1 cellular context compared by ENCODE assay signal in genomic region chr10:71981024-71981867, GRCh38.
TF ChIP-seq lines count a peak whose summit lies in the region.

No MANE protein-coding gene starts in this region.

TF ChIP-seq in HepG2, 621 proteins besides CTCF, POLR2A, EP300 and RAD21 (continued from another document):
- peak; percentile 22; the same call in 1 of the 2 replicates for TF ChIP-seq ZHX2 (IDR thresholded peaks at IDR 0.05; ENCODE audit: low read depth)
- no peak for TF ChIP-seq ZHX2 (CRISPR knock-in tag; IDR thresholded peaks at IDR 0.05; ENCODE audit: borderline replicate concordance)
- TF ChIP-seq ZNF878 (CRISPR knock-in tag; IDR thresholded peaks at IDR 0.05), result no peak
- no peak for TF ChIP-seq MBNL3 (CRISPR knock-in tag; conservative IDR thresholded peaks at IDR 0.05)
- TF ChIP-seq ZNF580 (CRISPR knock-in tag; IDR thresholded peaks at IDR 0.05; ENCODE audit: borderline replicate concordance, low read depth), result no peak
- TF ChIP-seq ZNF143 (CRISPR knock-in tag; IDR thresholded peaks at IDR 0.05), result no peak
- 0 out of 2 replicates have a peak, but pooled peaks have one; percentile 25 for TF ChIP-seq CCDC6 (CRISPR knock-in tag; IDR thresholded peaks at IDR 0.05)
- TF ChIP-seq ZNF777 (CRISPR knock-in tag; IDR thresholded peaks at IDR 0.05), result no peak
- no peak for TF ChIP-seq EEA1 (CRISPR knock-in tag; IDR thresholded peaks at IDR 0.05; ENCODE audit: borderline replicate concordance)
- TF ChIP-seq KDM2A (CRISPR knock-in tag; IDR thresholded peaks at IDR 0.05; ENCODE audit: borderline replicate concordance, low read depth), result no peak
- TF ChIP-seq ZMAT5 (CRISPR knock-in tag; IDR thresholded peaks at IDR 0.05; ENCODE audit: borderline replicate concordance, low read depth), result no peak
- no peak for TF ChIP-seq GABPB1 (CRISPR knock-in tag; IDR thresholded peaks at IDR 0.05)
- TF ChIP-seq ATRX (CRISPR knock-in tag; IDR thresholded peaks at IDR 0.05; ENCODE audit: borderline replicate concordance), result no peak
- no peak for TF ChIP-seq ZNF503 (CRISPR knock-in tag; IDR thresholded peaks at IDR 0.05)
- TF ChIP-seq ZBTB44 (CRISPR knock-in tag; IDR thresholded peaks at IDR 0.05), result no peak
- TF ChIP-seq RFX3 (CRISPR knock-in tag; IDR thresholded peaks at IDR 0.05), result no peak
- TF ChIP-seq ZNF562 (CRISPR knock-in tag; IDR thresholded peaks at IDR 0.05; ENCODE audit: borderline replicate concordance), result no peak
- no peak for TF ChIP-seq TBL1XR1 (IDR thresholded peaks at IDR 0.05; ENCODE audit: borderline replicate concordance, low read length, partially characterized antibody)
- peak; percentile 37; the same call in 1 of the 2 replicates for TF ChIP-seq RXRB (CRISPR knock-in tag; IDR thresholded peaks at IDR 0.05; ENCODE audit: borderline replicate concordance)
- no peak for TF ChIP-seq CERS6 (CRISPR knock-in tag; IDR thresholded peaks at IDR 0.05)
- no peak for TF ChIP-seq ZNF17 (CRISPR knock-in tag; IDR thresholded peaks at IDR 0.05)
- TF ChIP-seq DMTF1 (CRISPR knock-in tag; IDR thresholded peaks at IDR 0.05), result no peak
- no peak for TF ChIP-seq PAX8 (CRISPR knock-in tag; IDR thresholded peaks at IDR 0.05; ENCODE audit: borderline replicate concordance)
- no peak for TF ChIP-seq ZNF253 (CRISPR knock-in tag; IDR thresholded peaks at IDR 0.05; ENCODE audit: borderline replicate concordance)
- no peak for TF ChIP-seq SMC3 (IDR thresholded peaks at IDR 0.05; ENCODE audit: low read length)
- TF ChIP-seq KMT2B (CRISPR knock-in tag; IDR thresholded peaks at IDR 0.05), result no peak
- TF ChIP-seq TCF7L2 (IDR thresholded peaks at IDR 0.05; ENCODE audit: low read depth, low read length), result no peak
